ENCODE assay signal across 14 cellular contexts in the genomic region with DNA sequence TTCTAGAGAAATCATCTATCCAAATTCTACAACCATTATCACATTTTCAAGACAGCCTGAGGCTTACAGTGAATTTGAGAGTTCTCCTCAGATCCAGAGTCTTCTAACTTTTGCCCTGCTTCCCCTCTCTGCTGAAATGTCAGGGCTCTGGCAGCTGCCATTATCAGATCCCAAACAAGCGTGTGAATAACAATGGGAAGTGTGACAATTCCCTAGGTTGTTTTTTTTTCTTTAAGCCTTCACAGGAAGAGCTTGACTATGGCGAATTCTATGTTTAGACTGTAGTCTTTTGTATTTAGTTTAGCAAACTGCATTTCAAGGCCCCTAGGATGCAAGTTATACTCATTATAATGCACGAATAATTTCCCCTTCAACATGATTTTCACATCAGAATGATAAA.
"Had no signal": no experiment of that assay in that cellular context is flagged by ENCODE, and none has a peak within 500 bp of the region (broad histone marks: within the 10 kb centered on the region; RNA-seq: fewer than 3 reads in every experiment).

No MANE protein-coding gene starts in this region.

- ATAC-seq: activated T-helper 17 cell treated with anti-CD3 and anti-CD28 coated beads, Interleukin-2, amount 50 U/mL, for 72 hours; stimulated activated naive CD8-positive, alpha-beta T cell treated with anti-CD3 and anti-CD28 coated beads, Interleukin-15, amount 100 ng/mL, for 72 hours; T-cell had no signal

- DNase-seq: activated CD4-positive, alpha-beta T cell treated with anti-CD3 and anti-CD28 coated beads, Interleukin-2, amount 10 ng/mL, durations not matched to agents 24 days and 14 days; activated CD8-positive, alpha-beta memory T cell treated with anti-CD3 and anti-CD28 coated beads for 24 hours; activated naive CD4-positive, alpha-beta T cell treated with anti-CD3 and anti-CD28 coated beads, Interleukin-2, amount 10 ng/mL, durations not matched to agents 7 days and 5 days; caudate nucleus; effector CD8-positive, alpha-beta T cell; hippocampal formation; midbrain; naive B cell; stimulated activated CD4-positive, alpha-beta T cell treated with anti-CD3 and anti-CD28 coated beads, Interleukin-4, amount 100 ng/mL, for 1 hour; stimulated activated naive CD8-positive, alpha-beta T cell treated with anti-CD3 and anti-CD28 coated beads, Interleukin-15, amount 100 ng/mL, for 72 hours; T-cell had no signal

- H3K4me3 ChIP-seq: coronary artery, thoracic aorta had no signal

- H3K36me3 ChIP-seq: thoracic aorta had no signal

- H3K27ac ChIP-seq: coronary artery, thoracic aorta had no signal

- H3K9me3 ChIP-seq: thoracic aorta had no signal
